8 cellular contexts compared by ENCODE assay signal in the genomic region with DNA sequence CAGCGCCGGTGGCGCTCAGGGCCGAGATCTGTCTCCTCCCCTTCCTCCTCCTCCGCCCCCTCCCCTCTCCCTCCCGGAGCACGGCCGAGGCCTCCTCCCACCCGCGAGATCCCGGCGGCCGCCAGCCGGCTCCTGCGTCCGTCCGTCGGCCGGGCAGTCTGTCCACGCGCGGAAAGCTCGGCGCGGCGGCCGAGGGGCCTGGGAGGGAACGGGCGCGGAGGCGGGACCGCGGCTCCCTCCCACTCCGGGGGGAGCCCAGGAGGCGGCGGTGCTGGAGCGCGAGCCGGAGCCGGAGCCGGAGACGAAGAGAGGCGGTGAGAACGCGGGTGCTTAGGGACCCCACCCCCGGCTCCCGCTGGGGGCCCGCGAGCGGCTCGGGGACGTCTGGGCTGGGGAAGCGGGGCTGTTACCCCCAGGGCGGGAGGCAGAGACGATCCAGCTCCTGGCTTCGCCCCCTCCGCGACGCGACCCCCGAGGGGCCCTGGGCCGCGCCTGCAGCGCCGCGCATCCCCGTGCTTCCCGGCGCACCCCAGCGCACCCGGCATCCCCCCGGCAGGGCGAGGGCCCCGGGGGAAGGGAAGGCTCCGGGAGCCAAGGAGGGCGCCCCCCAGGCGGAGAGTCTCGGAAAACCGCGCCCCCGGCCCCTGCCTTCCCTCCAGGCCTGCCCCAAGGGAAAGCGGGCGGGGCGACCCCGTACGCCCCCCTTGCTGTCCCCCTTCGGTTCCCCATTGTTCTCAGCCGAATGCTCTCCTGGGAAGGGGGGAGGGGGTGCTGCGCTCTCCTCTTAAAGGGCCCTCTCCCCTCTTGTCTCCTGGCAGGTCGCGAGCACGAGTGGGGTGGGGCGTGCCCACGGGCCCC. TPM values are rescaled to one million over a fixed set of nuclear protein-coding genes. Genes with fewer than 3 reads are reported as not detected.
DNase-seq lines count a peak whose midpoint lies in the region; ATAC-seq and TF ChIP-seq lines count a peak whose summit lies in the region.

A gene (plus strand): TSS at position 100 of the 858 bp plus-strand sequence. CDS start 1,463 bp downstream, outside the sequence.

- H3K9me3 Mint-ChIP-seq in immature natural killer cell, result no peaks in the 10 kb centered on the region

- no peak within 1 kb of the TSS for H3K27ac ChIP-seq in ACC112 (ENCODE audit: low read depth, low read length)

- H3K27me3 ChIP-seq in ACC112 (ENCODE audit: insufficient read depth, low read length), result peaks cover 86% of the 10 kb centered on the region

- no peak within 1 kb of the TSS for H2AFZ ChIP-seq in ACC112 (ENCODE audit: low read length, unreplicated experiment)

- ATAC-seq in GM19397 (IDR thresholded peaks at IDR 0.05; ENCODE audit: unreplicated experiment) (no peak), GM18505 (IDR thresholded peaks at IDR 0.05; ENCODE audit: unreplicated experiment) (no peak)

- peaks cover 5% of the 10 kb centered on the region for H3K4me1 ChIP-seq in ACC112 (ENCODE audit: control insufficient read depth, insufficient read depth, low read length, unreplicated experiment)

- peak within 1 kb of the TSS; percentile 45 to 78 (median 68) for H3K4me3 Mint-ChIP-seq in immature natural killer cell

- no peak for TF ChIP-seq POLR2A in GM18505 (IDR thresholded peaks at IDR 0.05; ENCODE audit: borderline replicate concordance, extremely low read depth, insufficient read depth, insufficient read length)

- DNase-seq in NCI-H69 (lab: John Stamatoyannopoulos, UW), result peak; percentile 72
- peak in 29 of 56 donors; percentile 11 to 60 (median 29) for DNase-seq in amygdala (lab: John Stamatoyannopoulos, UW)
- peak; percentile 19 to 35 (median 34) for DNase-seq in immature natural killer cell
- DNase-seq in stimulated activated CD4-positive, alpha-beta T cell treated with anti-CD3 and anti-CD28 coated beads, Interleukin-2, amount 100 ng/mL, for 48 hours, result peak; percentile 21 to 22
- no peak for DNase-seq in GM19240 (ENCODE audit: insufficient read length, low spot score)

- peaks cover 0 to 6% (median 5%) of the 10 kb centered on the region in 3 donors for H3K27me3 Mint-ChIP-seq in immature natural killer cell (ENCODE audit: low read depth in 3 of 3)

- peak within 1 kb of the TSS in 1 of 6 donors; percentile 42 for H3K27ac Mint-ChIP-seq in immature natural killer cell

- peaks cover 4 to 17% of the 10 kb centered on the region in 2 donors for H3K4me1 Mint-ChIP-seq in immature natural killer cell

- H3K79me2 ChIP-seq in ACC112 (ENCODE audit: control insufficient read depth, insufficient read depth, low read length, unreplicated experiment), result no peaks in the 10 kb centered on the region

- no peaks in the 10 kb centered on the region for H3K36me3 ChIP-seq in ACC112 (ENCODE audit: insufficient read depth, low read length)

- peak within 1 kb of the TSS; percentile 68 for H3K4me3 ChIP-seq in ACC112 (ENCODE audit: low read depth, low read length)

- no peaks in the 10 kb centered on the region for H3K36me3 Mint-ChIP-seq in immature natural killer cell

RNA-seq across cellular contexts. Expression of the gene that starts here (rescaled TPM):
- polyA plus RNA-seq in immature natural killer cell, result 1 to 10 TPM in 2 of 3 donors, not detected in 1; 1.1 to 2.1 TPM
